22 cellular contexts compared by ENCODE assay signal in genomic region chr9:135091545-135091944, GRCh38.
"Had no signal": no experiment of that assay in that cellular context is flagged by ENCODE, and none has a peak within 500 bp of the region (broad histone marks: within the 10 kb centered on the region; RNA-seq: fewer than 3 reads in every experiment).

No MANE protein-coding gene starts in this region.

- ATAC-seq: heart right ventricle; psoas muscle; sciatic nerve; stimulated activated naive B cell treated with anti-CD40 and anti-IgM and Interleukin-4, amounts not matched to agents 10 μg/mL and 1 μg/mL and 100 μg/mL, for 72 hours; stimulated activated naive CD8-positive, alpha-beta T cell treated with anti-CD3 and anti-CD28 coated beads, Interleukin-15, amount 100 ng/mL, for 72 hours had no signal

- H3K9me3 ChIP-seq: heart right ventricle, neutrophil, psoas muscle, spleen had no signal

- DNase-seq: cortex of kidney; dorsolateral prefrontal cortex; effector CD8-positive, alpha-beta T cell; heart right ventricle; hypothalamus; kidney glomerular epithelial cell; mesendoderm; naive B cell; nephron progenitor cell; psoas muscle; retina; spleen; stimulated activated CD4-positive, alpha-beta T cell treated with anti-CD3 and anti-CD28 coated beads, Interleukin-15, amount 100 ng/mL, for 24 hours; stimulated activated CD4-positive, alpha-beta T cell treated with anti-CD3 and anti-CD28 coated beads, Interleukin-1b, Interleukin-23, amount 100 ng/mL, for 48 hours; stimulated activated CD4-positive, alpha-beta T cell treated with anti-CD3 and anti-CD28 coated beads, Interleukin-4, amount 100 ng/mL, for 4 hours; stimulated activated naive B cell treated with anti-CD40 and anti-IgM and Interleukin-4, amounts not matched to agents 10 μg/mL and 1 μg/mL and 100 μg/mL, for 72 hours; stimulated activated naive CD8-positive, alpha-beta T cell treated with anti-CD3 and anti-CD28 coated beads, Interleukin-15, amount 100 ng/mL, for 72 hours; trophoblast cell had no signal

- H3K36me3 ChIP-seq: neutrophil had no signal

- H3K27ac ChIP-seq: heart right ventricle, neutrophil, psoas muscle, spleen had no signal

- H3K4me3 ChIP-seq: heart right ventricle, psoas muscle, spleen had no signal

- FAIRE-seq: frontal cortex, islet of Langerhans had no signal
